Comparison of ENCODE assay signal across 29 cellular contexts in the genomic region with DNA sequence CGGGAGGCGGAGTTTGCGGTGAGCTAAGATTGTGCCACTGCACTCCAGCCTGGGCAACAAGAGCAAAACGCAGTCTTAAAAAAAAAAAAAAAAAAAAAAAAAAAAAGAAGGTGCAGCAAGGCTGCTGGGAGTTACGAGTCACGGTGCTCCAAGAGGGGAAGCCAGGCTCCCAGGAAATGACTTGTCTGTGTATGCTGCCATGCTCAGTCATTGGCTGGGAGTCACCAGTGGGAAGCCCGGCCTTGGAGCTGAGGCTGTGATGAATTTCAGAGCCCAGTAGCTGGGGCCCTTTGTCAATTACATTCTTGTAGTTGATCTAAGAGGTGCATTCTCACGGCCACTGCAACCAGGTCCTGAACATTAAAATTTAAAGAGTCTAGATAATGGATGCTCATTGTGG.
"Had no signal": no experiment of that assay in that cellular context is flagged by ENCODE, and none has a peak within 500 bp of the region (broad histone marks: within the 10 kb centered on the region; RNA-seq: fewer than 3 reads in every experiment).

No MANE protein-coding gene starts in this region.

- H3K27me3 ChIP-seq: body of pancreas, gastrocnemius medialis, ovary, testis, uterus had no signal

- H3K9me3 ChIP-seq: body of pancreas, gastrocnemius medialis, ovary, prostate gland, testis, uterus had no signal

- H3K36me3 ChIP-seq: gastrocnemius medialis, ovary, prostate gland, uterus had no signal

- H3K4me3 ChIP-seq: body of pancreas, gastrocnemius medialis, ovary, prostate gland, skin epidermis, testis, uterus had no signal

- DNase-seq: activated B cell treated with CpG ODN at 0.5 μM for 24 hours; activated CD4-positive, alpha-beta T cell treated with anti-CD3 and anti-CD28 coated beads, Interleukin-2, amount 50 U/mL, for 1 hour; activated CD8-positive, alpha-beta memory T cell treated with anti-CD3 and anti-CD28 coated beads, Interleukin-2, amount 10 ng/mL, durations not matched to agents 7 days and 5 days; activated CD8-positive, alpha-beta T cell treated with anti-CD3 and anti-CD28 coated beads for 36 hours; activated naive CD4-positive, alpha-beta T cell; activated T-cell treated with anti-CD3 and anti-CD28 coated beads, Interleukin-2, amount 50 U/mL, for 48 hours; aorta; body of pancreas; dermis blood vessel endothelial cell; effector CD4-positive, alpha-beta T cell; gastrocnemius medialis; glutamatergic neuron; left ventricle myocardium superior; naive thymus-derived CD4-positive, alpha-beta T cell; ovary; retina; stimulated activated CD4-positive, alpha-beta T cell treated with anti-CD3 and anti-CD28 coated beads, Interleukin-12 subunit alpha, Interleukin-12 subunit beta, amount 100 ng/mL, for 4 hours; stimulated activated CD4-positive, alpha-beta T cell treated with anti-CD3 and anti-CD28 coated beads, Interleukin-4, amount 100 ng/mL, for 1 hour; stimulated activated naive CD8-positive, alpha-beta T cell treated with anti-CD3 and anti-CD28 coated beads, Interleukin-15, Interleukin-2, amounts not matched to agents 100 U/mL and 50 U/mL, for 24 hours; T-helper 2 cell; testis; trophoblast cell; uterus had no signal

- H3K27ac ChIP-seq: body of pancreas, epithelial cell of prostate, gastrocnemius medialis, ovary, prostate gland, skin epidermis, testis, uterus had no signal

- FAIRE-seq: colon, islet of Langerhans had no signal

- ATAC-seq: activated CD8-positive, alpha-beta memory T cell treated with anti-CD3 and anti-CD28 coated beads, Interleukin-2, amount 10 ng/mL, durations not matched to agents 7 days and 5 days; activated CD8-positive, alpha-beta T cell treated with anti-CD3 and anti-CD28 coated beads for 36 hours; body of pancreas; gastrocnemius medialis; left ventricle myocardium superior; naive thymus-derived CD4-positive, alpha-beta T cell; sciatic nerve; stimulated activated naive CD8-positive, alpha-beta T cell treated with anti-CD3 and anti-CD28 coated beads, Interleukin-15, Interleukin-2, amounts not matched to agents 100 U/mL and 50 U/mL, for 24 hours had no signal

- H3K4me1 ChIP-seq: body of pancreas, gastrocnemius medialis, prostate gland, testis, uterus had no signal
